ENCODE assay signal across 8 cellular contexts in genomic region chr17:46771601-46772012, GRCh38. TPM values are rescaled to one million over a fixed set of nuclear protein-coding genes. Genes with fewer than 3 reads are reported as not detected.
DNase-seq lines count a peak whose midpoint lies in the region; ATAC-seq, FAIRE-seq and TF ChIP-seq lines count a peak whose summit lies in the region.

No MANE protein-coding gene starts in this region.

- TF ChIP-seq CTCF in AG10803 (conservative IDR thresholded peaks at IDR 0.05; ENCODE audit: low read length) = no peak
- TF ChIP-seq CTCF in retinal pigment epithelial cell (conservative IDR thresholded peaks at IDR 0.05; ENCODE audit: low read depth, low read length) = no peak

- ATAC-seq in GM19463 (IDR thresholded peaks at IDR 0.05; ENCODE audit: unreplicated experiment) (no peak), GM19452 (IDR thresholded peaks at IDR 0.05; ENCODE audit: unreplicated experiment) (no peak)

- H3K27ac ChIP-seq in SK-N-MC = no peak overlapping the region

- FAIRE-seq in GM19239 (lab: Jason Lieb, UNC) (no peak), frontal cortex (lab: Jason Lieb, UNC) (no peak)

- H3K4me3 ChIP-seq in AG10803 (ENCODE audit: low read length) (peak overlapping the region; percentile 56), SK-N-MC (peak overlapping the region; percentile 68), retinal pigment epithelial cell (ENCODE audit: low read length) (peak overlapping the region; percentile 32)

- peak overlapping the region; percentile 63 for H3K9ac ChIP-seq in SK-N-MC (ENCODE audit: insufficient read length)

- no peaks in the 10 kb centered on the region for H3K36me3 ChIP-seq in SK-N-MC (ENCODE audit: insufficient read depth, low read length)

- DNase-seq in AG10803 (ENCODE audit: low read depth) (peak; percentile 22), GM19239 (ENCODE audit: insufficient read length, low spot score) (peak; percentile 39), SK-N-MC (ENCODE audit: low read depth, low spot score) (no peak), frontal cortex (ENCODE audit: low spot score in 2 of 2) (peak; percentile 63 to 66), retinal pigment epithelial cell (ENCODE audit: low read depth) (no peak), HuH-7.5 (ENCODE audit: low spot score) (no peak)

- no peaks in the 10 kb centered on the region for H3K9me3 ChIP-seq in SK-N-MC (ENCODE audit: low read depth, low read length)

RNA-seq across cellular contexts. Expression of gene WNT3, which starts 46.9 kb away (rescaled TPM):
- total RNA-seq in frontal cortex = 6.1 TPM

Comparison
In these comparisons a context has a peak if more than half of its experiments do, and no peak if none do; other contexts are left out.
1. DNase-seq: peak in AG10803 (single experiment), GM19239 (single experiment) and frontal cortex (2 of 2); none in SK-N-MC (single experiment), retinal pigment epithelial cell (single experiment) and HuH-7.5 (single experiment).
2. Peak in every context shown above with its lines, with median percentiles within 50 percentile points of each other: H3K4me3 ChIP-seq.